In the genomic region with DNA sequence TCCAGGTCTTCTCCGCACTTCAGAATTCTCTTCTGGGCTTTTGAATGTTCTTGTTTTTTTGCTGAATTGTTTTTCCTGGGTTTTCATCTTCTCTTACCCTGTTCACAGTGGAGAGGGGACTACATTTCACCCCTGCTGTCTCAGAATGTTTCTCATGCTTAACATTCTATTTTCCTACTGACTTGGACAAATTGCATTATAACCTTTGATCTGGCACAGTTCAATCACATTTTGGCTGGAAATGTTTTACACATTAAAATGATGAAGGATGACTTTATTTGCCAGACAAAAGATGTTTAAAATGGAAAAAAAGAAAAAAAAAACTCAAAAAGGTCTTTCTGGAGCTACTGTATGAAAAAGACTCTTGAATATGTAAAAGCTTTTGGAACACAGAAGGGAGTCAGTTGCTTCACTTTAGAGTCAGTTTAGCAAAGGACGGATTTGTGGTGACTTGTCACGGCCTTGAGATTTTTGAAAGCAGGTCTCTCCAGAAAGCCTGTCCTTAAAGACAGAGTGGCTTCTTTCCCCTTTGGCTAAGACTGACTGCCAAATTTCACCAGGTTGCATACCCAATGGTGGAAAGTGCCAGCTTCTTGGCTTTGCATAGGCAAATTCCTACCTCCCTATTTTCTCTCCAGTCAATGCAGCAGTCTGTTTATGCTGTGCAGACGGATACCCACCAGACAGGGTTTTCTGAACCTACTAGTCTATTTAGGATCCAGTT, we compare ENCODE assay signal across 9 cellular contexts.
DNase-seq lines count a peak whose midpoint lies in the region; ATAC-seq, FAIRE-seq and TF ChIP-seq lines count a peak whose summit lies in the region.
"Had no signal": no experiment of that assay in that cellular context is flagged by ENCODE, and none has a peak within 500 bp of the region (broad histone marks: within the 10 kb centered on the region; RNA-seq: fewer than 3 reads in every experiment).

No MANE protein-coding gene starts in this region.

- no peaks in the 10 kb centered on the region for H3K79me2 ChIP-seq in K562 (ENCODE audit: control insufficient read depth, insufficient read depth, low read length)

- H3K27me3 ChIP-seq in heart right ventricle (no peaks in the 10 kb centered on the region), right cardiac atrium (ENCODE audit: control insufficient read depth, insufficient read depth) (no peaks in the 10 kb centered on the region), K562 (ENCODE audit: control insufficient read depth in 2 of 2, insufficient read depth in 2 of 2, low read length in 2 of 2) (no peaks in the 10 kb centered on the region), uterus (no peaks in the 10 kb centered on the region)

- in situ Hi-C loops in K562 (cut with MboI), result no loop called here

- ATAC-seq in heart right ventricle (peak in 4 of 8 donors; percentile 9 to 41 (median 22)), right cardiac atrium (no peak), K562 (no peak; the same call in 2 of the 3 replicates), HG03469 (IDR thresholded peaks at IDR 0.05; ENCODE audit: unreplicated experiment) (no peak)

- no peak overlapping the region for H3K9ac ChIP-seq in K562 (ENCODE audit: insufficient read depth in 1 of 2, low read depth in 2 of 2, low read length in 2 of 2)

- H3K9me3 ChIP-seq in heart right ventricle (no peaks in the 10 kb centered on the region), right cardiac atrium (ENCODE audit: control insufficient read depth, low read length) (no peaks in the 10 kb centered on the region), K562 (replicated peaks; ENCODE audit: control insufficient read depth, insufficient read depth, low read depth, low read length) (no peaks in the 10 kb centered on the region), uterus (no peaks in the 10 kb centered on the region)

- no peak for TF ChIP-seq EP300 in K562 (IDR thresholded peaks at IDR 0.05; ENCODE audit: low read length)

- peak overlapping the region; percentile 88 for H2AFZ ChIP-seq in K562 (ENCODE audit: low read depth, low read length)

- TF ChIP-seq CTCF in heart right ventricle (IDR thresholded peaks at IDR 0.05) (no peak), K562 (IDR thresholded peaks at IDR 0.05 in 2 of 3, conservative IDR thresholded peaks at IDR 0.05 in 1 of 3; ENCODE audit: insufficient read depth in 2 of 3, low read depth in 1 of 3, low read length in 3 of 3) (no peak), uterus (IDR thresholded peaks at IDR 0.05) (no peak)

- no peaks in the 10 kb centered on the region for H3K36me3 ChIP-seq in heart right ventricle
- no peaks in the 10 kb centered on the region for H3K36me3 ChIP-seq in K562 (ENCODE audit: control insufficient read depth, insufficient read depth, low read length)
- H3K36me3 ChIP-seq in uterus, result no peaks in the 10 kb centered on the region

- no peak for DNase-seq in heart right ventricle
- no peak for DNase-seq in right cardiac atrium
- no peak for DNase-seq in K562 (ENCODE audit: extremely low read depth in 1 of 4, low spot score in 3 of 4)
- peak; percentile 17 for DNase-seq in midbrain (lab: John Stamatoyannopoulos, UW)
- no peak for DNase-seq in uterus
- DNase-seq in Ammon's horn (ENCODE audit: low spot score), result no peak
- no peak for DNase-seq in NK-92 (lab: John Stamatoyannopoulos, UW; ENCODE audit: unreplicated experiment)

- H4K20me1 ChIP-seq in K562 (replicated peaks; ENCODE audit: control insufficient read depth, insufficient read depth, low read length), result no peaks in the 10 kb centered on the region

- intact Hi-C loops in heart right ventricle (cut with DNase I), result loop anchor here in 1 of 10 donors (5.0 to 10.0 kb wide), 2 partner anchors 177 to 236 kb away; no protein-coding TSS in a partner anchor
- intact Hi-C loops in right cardiac atrium (cut with DNase I), result no loop called here
- intact Hi-C loops in K562 (cut with micrococcal nuclease), result no loop called here
- intact Hi-C loops in uterus (cut with DNase I; ENCODE audit: low total_unique reads), result no loop called here

- peaks cover 7 to 80% (median 44%) of the 10 kb centered on the region in 9 donors for H3K4me1 ChIP-seq in heart right ventricle
- peaks cover 11% of the 10 kb centered on the region for H3K4me1 ChIP-seq in right cardiac atrium (ENCODE audit: control insufficient read depth, insufficient read depth, low read length)
- peaks cover 0 to 31% of the 10 kb centered on the region in 2 experiments; a peak in 3 of 5 replicates for H3K4me1 ChIP-seq in K562 (replicated peaks in 1 of 2; ENCODE audit: control insufficient read depth in 2 of 2, insufficient read depth in 2 of 2, low read length in 2 of 2)
- peaks cover 7 to 9% of the 10 kb centered on the region in 2 donors for H3K4me1 ChIP-seq in uterus

- BruUV-seq in K562 (replicated peaks; lab: Mats Ljungman, UMichigan), result no TSS peak

- WGBS in heart right ventricle, 2 donors, result 75 to 77% methylated on average over 4 of the region's 4 CpGs
- 64% methylated on average over 4 of the region's 4 CpGs for WGBS in right cardiac atrium
- 86% methylated on average over 4 of the region's 4 CpGs for WGBS in K562 (ENCODE audit: insufficient coverage, low coverage, missing lambda C conversion rate)

- H3K4me2 ChIP-seq in K562 (ENCODE audit: insufficient read depth, low read length), result no peak overlapping the region

- H3K4me3 ChIP-seq in heart right ventricle (no peak overlapping the region), right cardiac atrium (ENCODE audit: low read length) (no peak overlapping the region), K562 (no peak overlapping the region), uterus (no peak overlapping the region)

- TF ChIP-seq POLR2A in K562 (conservative IDR thresholded peaks at IDR 0.05) (no peak), uterus (IDR thresholded peaks at IDR 0.05) (no peak)

- no peak for TF ChIP-seq RAD21 in K562 (CRISPR knock-in tag; conservative IDR thresholded peaks at IDR 0.05 in 1 of 2, IDR thresholded peaks at IDR 0.05 in 1 of 2)

- H3K27ac ChIP-seq in heart right ventricle, result peak overlapping the region in 9 of 10 donors; percentile 29 to 86 (median 59)
- no peak overlapping the region for H3K27ac ChIP-seq in right cardiac atrium (ENCODE audit: low read length)
- H3K27ac ChIP-seq in K562 (ENCODE audit: extremely low read depth, low read depth, low read length), result peak overlapping the region; percentile 14; the same call in 1 of the 3 replicates
- H3K27ac ChIP-seq in uterus, result peak overlapping the region; percentile 63 to 76

- FAIRE-seq in K562 (lab: Jason Lieb, UNC), result no peak
- FAIRE-seq: D721Med had no signal

- POLR2A ChIA-PET in K562 (lab: Yijun Ruan, JAX), result interaction anchor here (0.6 to 2.5 kb wide), 2 partner anchors 10 to 13 kb away, joined by 5 to 11 read pairs; no protein-coding TSS in a partner anchor

- CTCF ChIA-PET in K562 (lab: Yijun Ruan, JAX; ENCODE audit: low intra/inter-chr PET ratio), result no interaction called here

- H3K9me1 ChIP-seq in K562 (ENCODE audit: control insufficient read depth, insufficient read depth, low read length), result no peaks in the 10 kb centered on the region

TF ChIP-seq in K562, 482 proteins besides CTCF, POLR2A, EP300 and RAD21 (continues in another document):
- TF ChIP-seq POLR2G (IDR thresholded peaks at IDR 0.05; ENCODE audit: low read depth, low read length), result no peak
- TF ChIP-seq ZKSCAN1 (IDR thresholded peaks at IDR 0.05; ENCODE audit: low read depth, low read length), result no peak
- 0 out of 2 replicates have a peak, but pooled peaks have one; percentile 15 for TF ChIP-seq MIER1 (IDR thresholded peaks at IDR 0.05; ENCODE audit: low read depth)
- TF ChIP-seq, protein P1, sequence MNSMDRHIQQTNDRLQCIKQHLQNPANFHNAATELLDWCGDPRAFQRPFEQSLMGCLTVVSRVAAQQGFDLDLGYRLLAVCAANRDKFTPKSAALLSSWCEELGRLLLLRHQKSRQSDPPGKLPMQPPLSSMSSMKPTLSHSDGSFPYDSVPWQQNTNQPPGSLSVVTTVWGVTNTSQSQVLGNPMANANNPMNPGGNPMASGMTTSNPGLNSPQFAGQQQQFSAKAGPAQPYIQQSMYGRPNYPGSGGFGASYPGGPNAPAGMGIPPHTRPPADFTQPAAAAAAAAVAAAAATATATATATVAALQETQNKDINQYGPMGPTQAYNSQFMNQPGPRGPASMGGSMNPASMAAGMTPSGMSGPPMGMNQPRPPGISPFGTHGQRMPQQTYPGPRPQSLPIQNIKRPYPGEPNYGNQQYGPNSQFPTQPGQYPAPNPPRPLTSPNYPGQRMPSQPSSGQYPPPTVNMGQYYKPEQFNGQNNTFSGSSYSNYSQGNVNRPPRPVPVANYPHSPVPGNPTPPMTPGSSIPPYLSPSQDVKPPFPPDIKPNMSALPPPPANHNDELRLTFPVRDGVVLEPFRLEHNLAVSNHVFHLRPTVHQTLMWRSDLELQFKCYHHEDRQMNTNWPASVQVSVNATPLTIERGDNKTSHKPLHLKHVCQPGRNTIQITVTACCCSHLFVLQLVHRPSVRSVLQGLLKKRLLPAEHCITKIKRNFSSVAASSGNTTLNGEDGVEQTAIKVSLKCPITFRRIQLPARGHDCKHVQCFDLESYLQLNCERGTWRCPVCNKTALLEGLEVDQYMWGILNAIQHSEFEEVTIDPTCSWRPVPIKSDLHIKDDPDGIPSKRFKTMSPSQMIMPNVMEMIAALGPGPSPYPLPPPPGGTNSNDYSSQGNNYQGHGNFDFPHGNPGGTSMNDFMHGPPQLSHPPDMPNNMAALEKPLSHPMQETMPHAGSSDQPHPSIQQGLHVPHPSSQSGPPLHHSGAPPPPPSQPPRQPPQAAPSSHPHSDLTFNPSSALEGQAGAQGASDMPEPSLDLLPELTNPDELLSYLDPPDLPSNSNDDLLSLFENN (IDR thresholded peaks at IDR 0.05; ENCODE audit: low read depth in 2 of 2, low read length in 2 of 2), result no peak
- TF ChIP-seq, protein P2, sequence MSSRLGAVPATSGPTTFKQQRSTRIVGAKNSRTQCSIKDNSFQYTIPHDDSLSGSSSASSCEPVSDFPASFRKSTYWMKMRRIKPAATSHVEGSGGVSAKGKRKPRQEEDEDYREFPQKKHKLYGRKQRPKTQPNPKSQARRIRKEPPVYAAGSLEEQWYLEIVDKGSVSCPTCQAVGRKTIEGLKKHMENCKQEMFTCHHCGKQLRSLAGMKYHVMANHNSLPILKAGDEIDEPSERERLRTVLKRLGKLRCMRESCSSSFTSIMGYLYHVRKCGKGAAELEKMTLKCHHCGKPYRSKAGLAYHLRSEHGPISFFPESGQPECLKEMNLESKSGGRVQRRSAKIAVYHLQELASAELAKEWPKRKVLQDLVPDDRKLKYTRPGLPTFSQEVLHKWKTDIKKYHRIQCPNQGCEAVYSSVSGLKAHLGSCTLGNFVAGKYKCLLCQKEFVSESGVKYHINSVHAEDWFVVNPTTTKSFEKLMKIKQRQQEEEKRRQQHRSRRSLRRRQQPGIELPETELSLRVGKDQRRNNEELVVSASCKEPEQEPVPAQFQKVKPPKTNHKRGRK (tag; IDR thresholded peaks at IDR 0.05), result 0 out of 2 replicates have a peak, but pooled peaks have one; percentile 29
- TF ChIP-seq FOXK2 (conservative IDR thresholded peaks at IDR 0.05 in 1 of 2, IDR thresholded peaks at IDR 0.05 in 1 of 2; ENCODE audit: low read depth in 2 of 2), result 0 out of 4 replicates have a peak, but pooled peaks of 1 of the 2 experiments have one; percentile 3
